22 cellular contexts compared by ENCODE assay signal in genomic region chrX:112863850-112864249, GRCh38. TPM values are rescaled to one million over a fixed set of nuclear protein-coding genes. Genes with fewer than 3 reads are reported as not detected.
"Had no signal": no experiment of that assay in that cellular context is flagged by ENCODE, and none has a peak within 500 bp of the region (broad histone marks: within the 10 kb centered on the region; RNA-seq: fewer than 3 reads in every experiment).

No MANE protein-coding gene starts in this region.

- H3K4me2 ChIP-seq: KMS-11 had no signal

- H3K9ac ChIP-seq: KMS-11 had no signal

- DNase-seq: Kasumi-1, MM.1S, MV-4-11, NCI-H1048, NCI-H1105, NCI-H1417, NCI-H1436 treated with DMSO at 0.1 percent for 48 hours, NCI-H1694, NCI-H187 treated with DMSO at 0.1 percent for 48 hours, NCI-H2029 treated with DMSO at 0.1 percent for 48 hours, NCI-H2107, NCI-H2227 treated with DMSO at 0.1 percent for 48 hours, NCI-H524 treated with DMSO at 0.1 percent for 48 hours, NCI-H69, NCI-H774, Right ventricle myocardium superior, RPMI8226, SIG-M5 had no signal

- H3K4me1 ChIP-seq: SJSA1 had no signal

- H3K9me3 ChIP-seq: SJSA1 had no signal

- H3K27me3 ChIP-seq: SJSA1 had no signal

- ATAC-seq: K562 had no signal

- H3K36me3 ChIP-seq: SJSA1 had no signal

- H3K27ac ChIP-seq: KMS-11, SJSA1, SK-N-MC had no signal

- H3K4me3 ChIP-seq: K562, SJSA1, SK-N-MC had no signal

RNA-seq across cellular contexts. Expression of gene AMOT, which starts 23.2 kb away (rescaled TPM):
- polyA plus RNA-seq: K562 had no signal
